13 cellular contexts compared by ENCODE assay signal in genomic region chr4:102420563-102421221, GRCh38.
A peak's percentile ranks its signal among the peaks of the same experiment; 100 is the strongest.
DNase-seq lines count a peak whose midpoint lies in the region; ATAC-seq and TF ChIP-seq lines count a peak whose summit lies in the region.
"Had no signal": no experiment of that assay in that cellular context is flagged by ENCODE, and none has a peak within 500 bp of the region (broad histone marks: within the 10 kb centered on the region; RNA-seq: fewer than 3 reads in every experiment).

No MANE protein-coding gene starts in this region.

- H3K4me2 ChIP-seq in GM23338, result no peak overlapping the region

- H3K9me2 ChIP-seq in GM23338 (ENCODE audit: insufficient read depth), result no peaks in the 10 kb centered on the region

- H3K27me3 Mint-ChIP-seq in GM23338 (ENCODE audit: insufficient read depth, low read depth, poor library complexity) (no peaks in the 10 kb centered on the region), Calu3 (ENCODE audit: unreplicated experiment) (no peaks in the 10 kb centered on the region)

- no peaks in the 10 kb centered on the region for H3K27me3 ChIP-seq in GM23338 (ENCODE audit: insufficient read depth)
- H3K27me3 ChIP-seq: MG63 had no signal

- H3K9me3 Mint-ChIP-seq in GM23338 (peaks cover 5% of the 10 kb centered on the region; the same call in 1 of the 3 replicates), Calu3 (ENCODE audit: low read depth, unreplicated experiment) (no peaks in the 10 kb centered on the region)
- H3K9me3 Mint-ChIP-seq: activated naive CD4-positive, alpha-beta T cell treated with anti-CD3 and anti-CD28 coated beads, Interleukin-2, amount 50 U/mL, for 24 hours; endodermal cell had no signal

- ATAC-seq in GM23338 (no peak), left lobe of liver (peak; percentile 96), HG02973 (IDR thresholded peaks at IDR 0.05; ENCODE audit: unreplicated experiment) (no peak)

- no peaks in the 10 kb centered on the region for H4K20me1 ChIP-seq in GM23338 (replicated peaks; ENCODE audit: insufficient read depth)

- no peak overlapping the region for H2AFZ ChIP-seq in GM23338

- H3K4me1 Mint-ChIP-seq in GM23338 (peaks cover 5% of the 10 kb centered on the region), Calu3 (ENCODE audit: low read depth, unreplicated experiment) (no peaks in the 10 kb centered on the region)
- H3K4me1 Mint-ChIP-seq: endodermal cell had no signal

- H3K36me3 ChIP-seq in GM23338 (ENCODE audit: insufficient read depth), result no peaks in the 10 kb centered on the region
- H3K36me3 ChIP-seq: MG63 had no signal

- BruUV-seq in Calu3 (replicated peaks; lab: Mats Ljungman, UMichigan), result no TSS peak

- no peak overlapping the region for H3K4me3 ChIP-seq in GM23338
- H3K4me3 ChIP-seq: MG63 had no signal

- H3K4me3 Mint-ChIP-seq in GM23338, result no peak overlapping the region
- H3K4me3 Mint-ChIP-seq in Calu3 (ENCODE audit: low read depth, unreplicated experiment), result no peak overlapping the region
- H3K4me3 Mint-ChIP-seq: activated naive CD4-positive, alpha-beta T cell treated with anti-CD3 and anti-CD28 coated beads, Interleukin-2, amount 50 U/mL, for 24 hours; endodermal cell had no signal

- H3F3A ChIP-seq in GM23338 (replicated peaks; ENCODE audit: low read depth), result no peaks in the 10 kb centered on the region

- DNase-seq in AG08395 (ENCODE audit: low spot score), result peak; percentile 25
- peak; percentile 7 for DNase-seq in GM23338 (ENCODE audit: low spot score)
- DNase-seq in SK-N-DZ (ENCODE audit: low spot score), result peak; percentile 15
- no peak for DNase-seq in left lobe of liver (ENCODE audit: low spot score)
- no peak for DNase-seq in Calu3
- DNase-seq in activated CD4-positive, alpha-beta T cell treated with anti-CD3 and anti-CD28 coated beads for 1 hour, result no peak
- DNase-seq in SW 1271 (lab: John Stamatoyannopoulos, UW), result no peak
- DNase-seq: activated CD4-positive, alpha-beta T cell treated with anti-CD3 and anti-CD28 coated beads, Interleukin-2, amount 50 U/mL, for 1 hour; endodermal cell; kidney; MG63 had no signal

- intact Hi-C loops in Calu3 (cut with micrococcal nuclease; ENCODE audit: unreplicated experiment), result no loop called here

- no peaks in the 10 kb centered on the region for H3K79me2 ChIP-seq in GM23338 (replicated peaks; ENCODE audit: insufficient read depth)

- H3K36me3 Mint-ChIP-seq in GM23338 (ENCODE audit: low read depth) (peaks cover 6% of the 10 kb centered on the region; the same call in 2 of the 3 replicates), Calu3 (ENCODE audit: insufficient read depth, unreplicated experiment) (no peaks in the 10 kb centered on the region)
- H3K36me3 Mint-ChIP-seq: activated naive CD4-positive, alpha-beta T cell treated with anti-CD3 and anti-CD28 coated beads, Interleukin-2, amount 50 U/mL, for 24 hours had no signal

- H3K27ac Mint-ChIP-seq in GM23338, result no peak overlapping the region
- no peak overlapping the region for H3K27ac Mint-ChIP-seq in Calu3 (ENCODE audit: unreplicated experiment)
- H3K27ac Mint-ChIP-seq: activated naive CD4-positive, alpha-beta T cell treated with anti-CD3 and anti-CD28 coated beads, Interleukin-2, amount 50 U/mL, for 24 hours; endodermal cell had no signal

- CTCF ChIA-PET in Calu3 (lab: Charles Lee), result interaction anchor here (0.6 kb wide), 1 partner anchor 10 kb away, joined by 4 read pairs; no protein-coding TSS in a partner anchor

- H3K4me1 ChIP-seq in GM23338 (ENCODE audit: insufficient read depth), result no peaks in the 10 kb centered on the region

- TF ChIP-seq CTCF in GM23338 (conservative IDR thresholded peaks at IDR 0.05; ENCODE audit: low read depth in 2 of 2) (no peak; a peak in 1 of 4 replicates), Calu3 (IDR thresholded peaks at IDR 0.05; ENCODE audit: unreplicated experiment) (no peak)

- H3K27ac ChIP-seq in GM23338 (ENCODE audit: low read depth), result no peak overlapping the region

TF ChIP-seq in GM23338, 12 proteins besides CTCF, POLR2A, EP300 and RAD21 (continues in another document):
- TF ChIP-seq NANOG (IDR thresholded peaks at IDR 0.05; ENCODE audit: borderline replicate concordance) (no peak), JUNB (IDR thresholded peaks at IDR 0.05; ENCODE audit: unreplicated experiment) (no peak), POLR2AphosphoS5 (IDR thresholded peaks at IDR 0.05; ENCODE audit: low read depth) (no peak), ZNF331 (CRISPR knock-in tag; IDR thresholded peaks at IDR 0.05; ENCODE audit: low read depth) (no peak), EZH2phosphoT487 (IDR thresholded peaks at IDR 0.05; ENCODE audit: unreplicated experiment) (no peak), CREB1 (CRISPR knock-in tag; IDR thresholded peaks at IDR 0.05; ENCODE audit: low read depth) (no peak), EZH2 (IDR thresholded peaks at IDR 0.05; ENCODE audit: low read depth, unreplicated experiment) (no peak), ZNF462 (CRISPR knock-in tag; IDR thresholded peaks at IDR 0.05) (no peak), ETS1 (IDR thresholded peaks at IDR 0.05) (no peak), STAT1 (IDR thresholded peaks at IDR 0.05; ENCODE audit: unreplicated experiment) (no peak), ZNF114 (CRISPR knock-in tag; IDR thresholded peaks at IDR 0.05) (no peak)

Comparison
In these comparisons a context has a peak if more than half of its experiments do, and no peak if none do; other contexts are left out.
1. DNase-seq: peak in AG08395 (single experiment), GM23338 (single experiment) and SK-N-DZ (single experiment); none in left lobe of liver (single experiment), Calu3 (single experiment), activated CD4-positive, alpha-beta T cell treated with anti-CD3 and anti-CD28 coated beads for 1 hour (single experiment) and SW 1271 (0 of 2).